Comparison of ENCODE assay signal across 1 cellular context in genomic region chr15:85443046-85443445, GRCh38.
TF ChIP-seq lines count a peak whose summit lies in the region.

No MANE protein-coding gene starts in this region.

TF ChIP-seq in HepG2, 621 proteins besides CTCF, POLR2A, EP300 and RAD21:
- TF ChIP-seq ZNF609 (CRISPR knock-in tag; IDR thresholded peaks at IDR 0.05; ENCODE audit: borderline replicate concordance) (no peak), LBX2 (CRISPR knock-in tag; IDR thresholded peaks at IDR 0.05; ENCODE audit: borderline replicate concordance) (no peak), ZFP41 (CRISPR knock-in tag; IDR thresholded peaks at IDR 0.05; ENCODE audit: borderline replicate concordance) (no peak), ZNF468 (CRISPR knock-in tag; IDR thresholded peaks at IDR 0.05) (no peak), BCL3 (CRISPR knock-in tag; IDR thresholded peaks at IDR 0.05) (no peak), ZNF124 (CRISPR knock-in tag; IDR thresholded peaks at IDR 0.05) (no peak), MATR3 (CRISPR knock-in tag; IDR thresholded peaks at IDR 0.05) (no peak), MBD4 (IDR thresholded peaks at IDR 0.05; ENCODE audit: borderline replicate concordance, low read length) (no peak), PRDM15 (CRISPR knock-in tag; IDR thresholded peaks at IDR 0.05) (no peak), ZKSCAN1 (IDR thresholded peaks at IDR 0.05; ENCODE audit: low read length) (no peak), ZNF615 (CRISPR knock-in tag; IDR thresholded peaks at IDR 0.05; ENCODE audit: borderline replicate concordance) (no peak), ATF6 (CRISPR knock-in tag; conservative IDR thresholded peaks at IDR 0.05) (no peak), GZF1 (CRISPR knock-in tag; IDR thresholded peaks at IDR 0.05) (no peak)
